Comparison of ENCODE assay signal across 8 cellular contexts in the genomic region with DNA sequence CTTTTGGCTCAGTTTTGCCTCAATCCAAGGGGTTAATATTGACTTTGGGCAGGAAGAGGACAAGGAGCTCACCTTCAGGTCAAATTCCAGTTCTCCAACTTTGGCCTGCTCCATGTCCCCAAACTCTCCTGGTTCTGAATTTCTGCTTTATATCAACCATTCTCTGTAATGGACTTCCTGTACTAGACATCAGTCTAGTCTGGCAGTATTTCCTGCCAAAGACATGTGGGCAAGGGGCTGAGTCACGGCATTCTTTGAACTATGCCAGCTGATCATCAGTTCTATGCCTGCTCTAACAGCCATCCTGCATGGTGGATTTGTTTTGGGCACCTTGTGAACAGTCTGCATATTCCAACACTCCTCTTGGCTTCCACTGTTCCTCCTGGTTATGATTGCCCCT.
DNase-seq lines count a peak whose midpoint lies in the region; ATAC-seq and TF ChIP-seq lines count a peak whose summit lies in the region.

No MANE protein-coding gene starts in this region.

- H4K20me1 ChIP-seq in Karpas-422 (ENCODE audit: insufficient read depth, low read depth, low read length) = no peaks in the 10 kb centered on the region

- H3K4me1 ChIP-seq in Karpas-422 (ENCODE audit: low read length) = peaks cover 70% of the 10 kb centered on the region
- H3K4me1 ChIP-seq in left lung = peaks cover 0 to 5% of the 10 kb centered on the region in 2 donors
- peaks cover 2 to 7% of the 10 kb centered on the region in 2 donors for H3K4me1 ChIP-seq in aorta (ENCODE audit: control insufficient read depth in 1 of 2, insufficient read depth in 2 of 2, low read length in 2 of 2)
- peaks cover 4 to 6% (median 5%) of the 10 kb centered on the region in 3 donors for H3K4me1 ChIP-seq in esophagus squamous epithelium

- H3K79me2 ChIP-seq in Karpas-422 (ENCODE audit: low read length) = peaks cover 99% of the 10 kb centered on the region

- no peak overlapping the region; the same call in 1 of the 2 replicates for H3K9ac ChIP-seq in Karpas-422 (ENCODE audit: low read length)

- TF ChIP-seq CTCF in AG09309 (IDR thresholded peaks at IDR 0.05; ENCODE audit: control insufficient read depth, insufficient read depth, low read depth, low read length, missing control alignments) = no peak
- no peak for TF ChIP-seq CTCF in left lung (IDR thresholded peaks at IDR 0.05)
- no peak for TF ChIP-seq CTCF in esophagus squamous epithelium (IDR thresholded peaks at IDR 0.05)

- peaks cover 55% of the 10 kb centered on the region for H3K4me1 Mint-ChIP-seq in activated T-cell treated with anti-CD3 and anti-CD28 coated beads, Interleukin-2, amount 50 U/mL, for 24 hours (ENCODE audit: low read depth)

- H3K4me3 Mint-ChIP-seq in activated T-cell treated with anti-CD3 and anti-CD28 coated beads, Interleukin-2, amount 50 U/mL, for 24 hours = peak overlapping the region; percentile 32

- no peaks in the 10 kb centered on the region for H3K9me2 ChIP-seq in Karpas-422 (replicated peaks; ENCODE audit: insufficient read depth, low read length)

- peak overlapping the region; percentile 50 for H3K4me2 ChIP-seq in Karpas-422 (ENCODE audit: low read depth, low read length, poor library complexity, severe bottlenecking)

- no peak overlapping the region for H2AFZ ChIP-seq in Karpas-422 (ENCODE audit: low read length)

- H3K27ac ChIP-seq in Karpas-422 (ENCODE audit: low read length) = peak overlapping the region; percentile 26
- H3K27ac ChIP-seq in left lung = no peak overlapping the region
- H3K27ac ChIP-seq in aorta (ENCODE audit: low read depth in 1 of 2, low read length in 2 of 2) = peak overlapping the region; percentile 30 to 48
- no peak overlapping the region for H3K27ac ChIP-seq in esophagus squamous epithelium

- H3K27me3 Mint-ChIP-seq in activated T-cell treated with anti-CD3 and anti-CD28 coated beads, Interleukin-2, amount 50 U/mL, for 24 hours = no peaks in the 10 kb centered on the region

- H3K27ac Mint-ChIP-seq in activated T-cell treated with anti-CD3 and anti-CD28 coated beads, Interleukin-2, amount 50 U/mL, for 24 hours = peak overlapping the region; percentile 85

- H3K9me3 Mint-ChIP-seq in activated T-cell treated with anti-CD3 and anti-CD28 coated beads, Interleukin-2, amount 50 U/mL, for 24 hours = peaks cover 4% of the 10 kb centered on the region

- H3K4me3 ChIP-seq in AG09309 (ENCODE audit: control insufficient read depth, low read depth, low read length) = no peak overlapping the region
- peak overlapping the region; percentile 2; the same call in 1 of the 2 replicates for H3K4me3 ChIP-seq in Karpas-422 (ENCODE audit: low read length)
- H3K4me3 ChIP-seq in left lung = no peak overlapping the region
- no peak overlapping the region for H3K4me3 ChIP-seq in aorta (ENCODE audit: low read length in 2 of 2)
- no peak overlapping the region for H3K4me3 ChIP-seq in esophagus squamous epithelium

- H3K27me3 ChIP-seq in Karpas-422 (ENCODE audit: low read length) = no peaks in the 10 kb centered on the region
- H3K27me3 ChIP-seq in left lung = no peaks in the 10 kb centered on the region
- H3K27me3 ChIP-seq in aorta (ENCODE audit: control insufficient read depth in 1 of 2, insufficient read depth in 2 of 2, low read length in 1 of 2) = no peaks in the 10 kb centered on the region
- H3K27me3 ChIP-seq in esophagus squamous epithelium = no peaks in the 10 kb centered on the region

- peak; percentile 58 for ATAC-seq in left lung
- ATAC-seq in aorta (ENCODE audit: low FRiP score) = no peak

- WGBS in aorta, 2 donors = 6 to 7% methylated on average over 1 of the region's 1 CpG
- 9 to 38% methylated on average over 1 of the region's 1 CpG for WGBS in esophagus squamous epithelium, 2 donors

- peak; percentile 11 for DNase-seq in AG09309 (ENCODE audit: low read depth)
- DNase-seq in Karpas-422 = peak; percentile 67
- peak; percentile 52 for DNase-seq in activated T-cell treated with anti-CD3 and anti-CD28 coated beads, Interleukin-2, amount 50 U/mL, for 24 hours
- DNase-seq in left lung = no peak
- DNase-seq in aorta = peak in 1 of 2 donors; percentile 50
- DNase-seq in islet precursor cell = no peak
- DNase-seq in esophagus squamous epithelium (lab: John Stamatoyannopoulos, UW) = no peak
- DNase-seq in NCI-H1105 treated with DMSO at 0.1 percent for 48 hours (lab: John Stamatoyannopoulos, UW) = no peak

- no peak for TF ChIP-seq POLR2A in esophagus squamous epithelium (IDR thresholded peaks at IDR 0.05)

- peaks cover 29% of the 10 kb centered on the region for H3K36me3 Mint-ChIP-seq in activated T-cell treated with anti-CD3 and anti-CD28 coated beads, Interleukin-2, amount 50 U/mL, for 24 hours (ENCODE audit: low read depth)

- intact Hi-C loops in left lung (cut with DNase I) (no loop called here), aorta (cut with DNase I) (no loop called here), esophagus squamous epithelium (cut with DNase I) (no loop called here)

- H3K36me3 ChIP-seq in Karpas-422 (ENCODE audit: insufficient read depth, low read length) (no peaks in the 10 kb centered on the region; the same call in 1 of the 2 replicates), left lung (no peaks in the 10 kb centered on the region), aorta (ENCODE audit: control insufficient read depth in 1 of 2, insufficient read depth in 2 of 2, low read length in 1 of 2) (peaks cover 0 to 1% of the 10 kb centered on the region in 2 donors), esophagus squamous epithelium (no peaks in the 10 kb centered on the region)

- H3K9me3 ChIP-seq in Karpas-422 (ENCODE audit: low read length) (no peaks in the 10 kb centered on the region; the same call in 1 of the 2 replicates), left lung (no peaks in the 10 kb centered on the region), aorta (ENCODE audit: control insufficient read depth, low read length) (no peaks in the 10 kb centered on the region), esophagus squamous epithelium (no peaks in the 10 kb centered on the region)

Comparison
In these comparisons a context has a peak if more than half of its experiments do, and no peak if none do; other contexts are left out.
1. DNase-seq: peak in AG09309 (single experiment), Karpas-422 (single experiment) and activated T-cell treated with anti-CD3 and anti-CD28 coated beads, Interleukin-2, amount 50 U/mL, for 24 hours (single experiment); none in left lung (0 of 2), islet precursor cell (single experiment), esophagus squamous epithelium (single experiment) and NCI-H1105 treated with DMSO at 0.1 percent for 48 hours (single experiment).
2. H3K27ac ChIP-seq: peak in Karpas-422 (single experiment) and aorta (2 of 2); none in left lung (0 of 2) and esophagus squamous epithelium (0 of 4).